10 cellular contexts compared by ENCODE assay signal in the genomic region with DNA sequence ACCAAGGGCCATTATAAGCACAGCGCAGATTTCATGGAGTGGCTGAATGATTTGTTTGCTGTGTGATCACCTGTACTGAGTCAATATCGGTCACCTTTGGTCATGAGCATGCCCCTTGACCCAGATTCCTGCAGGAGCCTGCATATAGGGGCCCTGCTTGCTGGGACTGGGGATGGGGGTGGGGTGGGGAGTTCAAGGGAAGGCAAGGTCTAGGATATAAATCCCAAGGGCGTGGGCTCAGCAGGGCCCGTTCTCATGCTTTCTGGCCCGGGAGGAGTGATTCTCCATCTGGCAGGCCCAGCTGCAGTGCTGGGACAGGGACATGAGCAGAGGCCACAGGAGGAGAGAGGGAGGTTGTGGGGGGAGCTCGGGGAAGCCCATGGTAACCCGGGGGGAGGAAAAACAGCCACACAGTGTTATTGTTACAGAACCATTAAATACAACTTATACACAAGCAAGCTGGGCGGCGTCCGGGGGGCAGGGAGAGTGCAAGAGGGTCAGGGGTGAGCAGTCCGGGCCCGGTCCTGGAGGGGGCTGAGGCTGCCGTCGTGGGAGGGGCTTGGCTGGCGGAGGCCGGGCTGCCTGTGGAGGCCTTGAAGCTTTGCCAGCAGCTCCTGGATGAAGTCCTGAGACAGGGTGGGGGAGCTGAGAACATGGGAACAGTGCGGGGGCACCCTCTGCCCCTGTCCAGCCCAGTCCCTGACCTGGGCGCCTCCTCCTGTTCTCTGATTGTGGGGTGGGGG. TPM values are rescaled to one million over a fixed set of nuclear protein-coding genes. Genes with fewer than 3 reads are reported as not detected.
DNase-seq lines count a peak whose midpoint lies in the region; ATAC-seq and TF ChIP-seq lines count a peak whose summit lies in the region.
"Had no signal": no experiment of that assay in that cellular context is flagged by ENCODE, and none has a peak within 500 bp of the region (broad histone marks: within the 10 kb centered on the region; RNA-seq: fewer than 3 reads in every experiment).

No MANE protein-coding gene starts in this region.

- peak overlapping the region in 10 of 11 experiments; percentile 25 to 80 (median 67); a peak in 16 of 22 replicates for H3K9ac ChIP-seq in BLaER1 treated with 17β-estradiol and CSF1 and Interleukin-3, amounts not matched to agents 10 nM and 100 nM

- H3K27me3 ChIP-seq in BLaER1 treated with 17β-estradiol and CSF1 and Interleukin-3, amounts not matched to agents 10 nM and 100 nM, result peaks cover 0 to 13% (median 0%) of the 10 kb centered on the region in 11 experiments; a peak in 10 of 22 replicates
- H3K27me3 ChIP-seq in WERI-Rb-1 (ENCODE audit: insufficient read depth, low read depth, severe bottlenecking) (no peaks in the 10 kb centered on the region), cardiac muscle cell (no peaks in the 10 kb centered on the region)

- TF ChIP-seq CTCF in WERI-Rb-1 (IDR thresholded peaks at IDR 0.05; ENCODE audit: low read depth, low read length) (no peak), cardiac muscle cell (IDR thresholded peaks at IDR 0.05; ENCODE audit: low read depth, low read length) (no peak)

- peak overlapping the region in 8 of 10 experiments; percentile 38 to 64 (median 56); a peak in 13 of 20 replicates for H3K4me3 ChIP-seq in BLaER1 treated with 17β-estradiol and CSF1 and Interleukin-3, amounts not matched to agents 10 nM and 100 nM
- H3K4me3 ChIP-seq in WERI-Rb-1 (ENCODE audit: low read depth, low read length), result peak overlapping the region; percentile 50
- no peak overlapping the region for H3K4me3 ChIP-seq in cardiac muscle cell

- peaks cover 0 to 7% (median 0%) of the 10 kb centered on the region in 11 experiments; a peak in 2 of 22 replicates for H3K36me3 ChIP-seq in BLaER1 treated with 17β-estradiol and CSF1 and Interleukin-3, amounts not matched to agents 10 nM and 100 nM
- peaks cover 62% of the 10 kb centered on the region for H3K36me3 ChIP-seq in WERI-Rb-1
- no peaks in the 10 kb centered on the region for H3K36me3 ChIP-seq in cardiac muscle cell

- ATAC-seq in HG03139 (IDR thresholded peaks at IDR 0.05; ENCODE audit: unreplicated experiment), result no peak
- no peak for ATAC-seq in GM21528 (IDR thresholded peaks at IDR 0.05; ENCODE audit: low FRiP score, unreplicated experiment)
- ATAC-seq: activated T-cell treated with anti-CD3 and anti-CD28 coated beads, Interleukin-2, amount 50 U/mL, for 72 hours had no signal

- DNase-seq in WERI-Rb-1 (peak; percentile 88), cardiac muscle cell (ENCODE audit: low read depth in 1 of 2, low spot score in 1 of 2) (peak; percentile 13 to 73), occipital lobe (lab: John Stamatoyannopoulos, UW) (peak; percentile 40), SKM-1 (lab: John Stamatoyannopoulos, UW; ENCODE audit: unreplicated experiment) (no peak), NCI-H1105 treated with DMSO at 0.1 percent for 48 hours (lab: John Stamatoyannopoulos, UW) (no peak)
- DNase-seq: activated T-cell treated with anti-CD3 and anti-CD28 coated beads, Interleukin-2, amount 50 U/mL, for 72 hours; NCI-H69 had no signal

- H3K4me1 ChIP-seq in BLaER1 treated with 17β-estradiol and CSF1 and Interleukin-3, amounts not matched to agents 10 nM and 100 nM, result peaks cover 35 to 71% (median 68%) of the 10 kb centered on the region in 10 experiments
- peaks cover 24% of the 10 kb centered on the region for H3K4me1 ChIP-seq in cardiac muscle cell (ENCODE audit: low read depth)

- H3K9me3 ChIP-seq in BLaER1 treated with 17β-estradiol and CSF1 and Interleukin-3, amounts not matched to agents 10 nM and 100 nM (replicated peaks in 1 of 11), result no peaks in the 10 kb centered on the region
- no peaks in the 10 kb centered on the region for H3K9me3 ChIP-seq in WERI-Rb-1 (ENCODE audit: severe bottlenecking)
- H3K9me3 ChIP-seq in cardiac muscle cell (ENCODE audit: low read depth), result no peaks in the 10 kb centered on the region

- H3K4me2 ChIP-seq in BLaER1 treated with 17β-estradiol and CSF1 and Interleukin-3, amounts not matched to agents 10 nM and 100 nM, result peak overlapping the region; percentile 74 to 99 (median 92)

- peak overlapping the region in 9 of 11 experiments; percentile 8 to 80 (median 65); a peak in 18 of 22 replicates for H3K27ac ChIP-seq in BLaER1 treated with 17β-estradiol and CSF1 and Interleukin-3, amounts not matched to agents 10 nM and 100 nM
- peak overlapping the region; percentile 98 for H3K27ac ChIP-seq in WERI-Rb-1
- H3K27ac ChIP-seq in cardiac muscle cell, result peak overlapping the region; percentile 73

- no peaks in the 10 kb centered on the region for H4K20me1 ChIP-seq in BLaER1 treated with 17β-estradiol and CSF1 and Interleukin-3, amounts not matched to agents 10 nM and 100 nM

RNA-seq across cellular contexts. Expression of a gene that starts 5.2 kb away (rescaled TPM):
- total RNA-seq in cardiac muscle cell (6.7 and 12.8 TPM in 2 replicates), occipital lobe (0.78 TPM)
- polyA plus RNA-seq in cardiac muscle cell, result 23.6 and 56.4 TPM in 2 replicates

RNA-seq across cellular contexts. Expression of a gene that starts 13.4 kb away (rescaled TPM):
- total RNA-seq in cardiac muscle cell, result 420 and 443 TPM in 2 replicates
- polyA plus RNA-seq in cardiac muscle cell, result 455 and 606 TPM in 2 replicates
- total RNA-seq in occipital lobe, result 73.9 TPM

RNA-seq across cellular contexts. Expression of a gene that starts 27.0 kb away (rescaled TPM):
- total RNA-seq in cardiac muscle cell (7.8 and 9.6 TPM in 2 replicates), occipital lobe (37.4 TPM)
- 4.9 and 6.5 TPM in 2 replicates for polyA plus RNA-seq in cardiac muscle cell

RNA-seq across cellular contexts. Expression of a gene that starts 53.1 kb away (rescaled TPM):
- total RNA-seq in cardiac muscle cell (0.49 and 0.77 TPM in 2 replicates), occipital lobe (not detected)
- 0.87 and 2.7 TPM in 2 replicates for polyA plus RNA-seq in cardiac muscle cell
- total RNA-seq: activated T-cell treated with anti-CD3 and anti-CD28 coated beads, Interleukin-2, amount 50 U/mL, for 72 hours had no signal

Comparison
In these comparisons a context has a peak if more than half of its experiments do, and no peak if none do; other contexts are left out.
1. DNase-seq: peak in WERI-Rb-1 (single experiment), cardiac muscle cell (2 of 2) and occipital lobe (single experiment); none in SKM-1 (single experiment) and NCI-H1105 treated with DMSO at 0.1 percent for 48 hours (single experiment).
2. Peak in every context shown above with its lines, with median percentiles within 50 percentile points of each other: H3K27ac ChIP-seq.